Comparison of ENCODE assay signal across 1 cellular context in the genomic region with DNA sequence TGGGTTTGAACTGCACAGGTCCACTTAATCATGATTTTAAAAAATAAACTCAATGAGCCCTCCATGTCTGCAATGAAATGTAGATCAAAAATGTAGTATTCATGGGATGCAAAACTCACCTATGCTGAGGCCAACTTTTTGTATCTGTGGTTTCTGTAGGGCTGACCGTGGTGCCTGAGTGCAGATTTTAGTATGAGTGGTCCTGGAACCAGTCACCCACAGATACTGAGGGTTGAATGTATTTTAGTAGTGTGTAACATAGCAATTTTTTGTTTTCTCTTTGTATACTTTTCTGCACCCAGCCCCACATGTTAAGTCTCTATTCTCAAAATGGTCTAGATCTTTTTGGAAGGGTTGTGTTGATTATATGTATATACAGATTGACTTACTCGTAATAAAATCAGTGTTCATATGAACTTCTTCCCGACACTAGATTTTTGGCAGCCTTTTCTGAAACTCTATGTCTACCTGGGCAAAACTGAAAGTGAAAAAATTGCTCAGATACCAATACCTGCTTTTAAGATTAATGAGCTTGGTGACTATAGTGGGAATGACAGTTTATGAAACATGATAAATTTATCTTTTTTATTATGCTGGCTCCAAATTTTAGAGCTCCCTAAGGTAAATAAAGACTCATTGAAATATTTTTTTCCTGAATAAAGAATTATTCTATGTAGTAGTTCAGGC.
TF ChIP-seq lines count a peak whose summit lies in the region.

No MANE protein-coding gene starts in this region.

TF ChIP-seq in IMR-90, 13 proteins besides CTCF, POLR2A, EP300 and RAD21 (continued from another document):
- TF ChIP-seq, protein P1, sequence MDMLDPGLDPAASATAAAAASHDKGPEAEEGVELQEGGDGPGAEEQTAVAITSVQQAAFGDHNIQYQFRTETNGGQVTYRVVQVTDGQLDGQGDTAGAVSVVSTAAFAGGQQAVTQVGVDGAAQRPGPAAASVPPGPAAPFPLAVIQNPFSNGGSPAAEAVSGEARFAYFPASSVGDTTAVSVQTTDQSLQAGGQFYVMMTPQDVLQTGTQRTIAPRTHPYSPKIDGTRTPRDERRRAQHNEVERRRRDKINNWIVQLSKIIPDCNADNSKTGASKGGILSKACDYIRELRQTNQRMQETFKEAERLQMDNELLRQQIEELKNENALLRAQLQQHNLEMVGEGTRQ (IDR thresholded peaks at IDR 0.05; ENCODE audit: low read depth, low read length), result no peak
- no peak for TF ChIP-seq CHD1 (IDR thresholded peaks at IDR 0.05; ENCODE audit: low read depth, low read length)
- TF ChIP-seq SMC3 (IDR thresholded peaks at IDR 0.05; ENCODE audit: low read depth, low read length), result no peak
TF ChIP-seq in IMR-90: peak in this region for 0.
